ENCODE assay signal across 1 cellular context in the genomic region with DNA sequence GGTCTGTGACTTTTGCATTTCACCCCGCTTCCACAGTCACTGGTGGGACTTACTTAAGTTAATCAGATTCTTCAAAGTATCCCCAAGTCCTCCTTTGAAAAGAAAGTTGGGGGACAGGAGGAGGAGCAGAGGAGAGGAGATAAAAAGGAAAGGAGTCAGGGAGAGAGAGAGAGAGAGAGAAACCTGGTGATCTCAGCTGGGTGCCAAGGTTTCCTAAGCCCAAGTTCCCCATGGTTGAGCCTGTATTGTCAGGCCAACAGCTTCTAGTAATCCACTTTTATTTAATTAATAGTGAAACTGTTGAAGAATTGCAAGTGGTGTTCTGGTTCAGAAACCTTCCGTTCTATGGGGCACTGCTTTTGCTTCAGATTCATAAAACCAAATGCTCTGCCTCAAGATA.
TF ChIP-seq lines count a peak whose summit lies in the region.

No MANE protein-coding gene starts in this region.

TF ChIP-seq in GM23338, 12 proteins besides CTCF, POLR2A, EP300 and RAD21 (continued from another document):
- TF ChIP-seq, protein P1, sequence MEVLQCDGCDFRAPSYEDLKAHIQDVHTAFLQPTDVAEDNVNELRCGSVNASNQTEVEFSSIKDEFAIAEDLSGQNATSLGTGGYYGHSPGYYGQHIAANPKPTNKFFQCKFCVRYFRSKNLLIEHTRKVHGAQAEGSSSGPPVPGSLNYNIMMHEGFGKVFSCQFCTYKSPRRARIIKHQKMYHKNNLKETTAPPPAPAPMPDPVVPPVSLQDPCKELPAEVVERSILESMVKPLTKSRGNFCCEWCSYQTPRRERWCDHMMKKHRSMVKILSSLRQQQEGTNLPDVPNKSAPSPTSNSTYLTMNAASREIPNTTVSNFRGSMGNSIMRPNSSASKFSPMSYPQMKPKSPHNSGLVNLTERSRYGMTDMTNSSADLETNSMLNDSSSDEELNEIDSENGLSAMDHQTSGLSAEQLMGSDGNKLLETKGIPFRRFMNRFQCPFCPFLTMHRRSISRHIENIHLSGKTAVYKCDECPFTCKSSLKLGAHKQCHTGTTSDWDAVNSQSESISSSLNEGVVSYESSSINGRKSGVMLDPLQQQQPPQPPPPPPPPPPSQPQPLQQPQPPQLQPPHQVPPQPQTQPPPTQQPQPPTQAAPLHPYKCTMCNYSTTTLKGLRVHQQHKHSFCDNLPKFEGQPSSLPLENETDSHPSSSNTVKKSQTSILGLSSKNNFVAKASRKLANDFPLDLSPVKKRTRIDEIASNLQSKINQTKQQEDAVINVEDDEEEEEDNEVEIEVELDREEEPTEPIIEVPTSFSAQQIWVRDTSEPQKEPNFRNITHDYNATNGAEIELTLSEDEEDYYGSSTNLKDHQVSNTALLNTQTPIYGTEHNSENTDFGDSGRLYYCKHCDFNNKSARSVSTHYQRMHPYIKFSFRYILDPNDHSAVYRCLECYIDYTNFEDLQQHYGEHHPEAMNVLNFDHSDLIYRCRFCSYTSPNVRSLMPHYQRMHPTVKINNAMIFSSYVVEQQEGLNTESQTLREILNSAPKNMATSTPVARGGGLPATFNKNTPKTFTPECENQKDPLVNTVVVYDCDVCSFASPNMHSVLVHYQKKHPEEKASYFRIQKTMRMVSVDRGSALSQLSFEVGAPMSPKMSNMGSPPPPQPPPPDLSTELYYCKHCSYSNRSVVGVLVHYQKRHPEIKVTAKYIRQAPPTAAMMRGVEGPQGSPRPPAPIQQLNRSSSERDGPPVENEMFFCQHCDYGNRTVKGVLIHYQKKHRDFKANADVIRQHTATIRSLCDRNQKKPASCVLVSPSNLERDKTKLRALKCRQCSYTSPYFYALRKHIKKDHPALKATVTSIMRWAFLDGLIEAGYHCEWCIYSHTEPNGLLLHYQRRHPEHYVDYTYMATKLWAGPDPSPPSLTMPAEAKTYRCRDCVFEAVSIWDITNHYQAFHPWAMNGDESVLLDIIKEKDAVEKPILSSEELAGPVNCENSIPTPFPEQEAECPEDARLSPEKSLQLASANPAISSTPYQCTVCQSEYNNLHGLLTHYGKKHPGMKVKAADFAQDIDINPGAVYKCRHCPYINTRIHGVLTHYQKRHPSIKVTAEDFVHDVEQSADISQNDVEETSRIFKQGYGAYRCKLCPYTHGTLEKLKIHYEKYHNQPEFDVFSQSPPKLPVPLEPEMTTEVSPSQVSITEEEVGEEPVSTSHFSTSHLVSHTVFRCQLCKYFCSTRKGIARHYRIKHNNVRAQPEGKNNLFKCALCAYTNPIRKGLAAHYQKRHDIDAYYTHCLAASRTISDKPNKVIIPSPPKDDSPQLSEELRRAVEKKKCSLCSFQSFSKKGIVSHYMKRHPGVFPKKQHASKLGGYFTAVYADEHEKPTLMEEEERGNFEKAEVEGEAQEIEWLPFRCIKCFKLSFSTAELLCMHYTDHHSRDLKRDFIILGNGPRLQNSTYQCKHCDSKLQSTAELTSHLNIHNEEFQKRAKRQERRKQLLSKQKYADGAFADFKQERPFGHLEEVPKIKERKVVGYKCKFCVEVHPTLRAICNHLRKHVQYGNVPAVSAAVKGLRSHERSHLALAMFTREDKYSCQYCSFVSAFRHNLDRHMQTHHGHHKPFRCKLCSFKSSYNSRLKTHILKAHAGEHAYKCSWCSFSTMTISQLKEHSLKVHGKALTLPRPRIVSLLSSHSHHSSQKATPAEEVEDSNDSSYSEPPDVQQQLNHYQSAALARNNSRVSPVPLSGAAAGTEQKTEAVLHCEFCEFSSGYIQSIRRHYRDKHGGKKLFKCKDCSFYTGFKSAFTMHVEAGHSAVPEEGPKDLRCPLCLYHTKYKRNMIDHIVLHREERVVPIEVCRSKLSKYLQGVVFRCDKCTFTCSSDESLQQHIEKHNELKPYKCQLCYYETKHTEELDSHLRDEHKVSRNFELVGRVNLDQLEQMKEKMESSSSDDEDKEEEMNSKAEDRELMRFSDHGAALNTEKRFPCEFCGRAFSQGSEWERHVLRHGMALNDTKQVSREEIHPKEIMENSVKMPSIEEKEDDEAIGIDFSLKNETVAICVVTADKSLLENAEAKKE (CRISPR knock-in tag; IDR thresholded peaks at IDR 0.05), result no peak
- TF ChIP-seq, protein P2, sequence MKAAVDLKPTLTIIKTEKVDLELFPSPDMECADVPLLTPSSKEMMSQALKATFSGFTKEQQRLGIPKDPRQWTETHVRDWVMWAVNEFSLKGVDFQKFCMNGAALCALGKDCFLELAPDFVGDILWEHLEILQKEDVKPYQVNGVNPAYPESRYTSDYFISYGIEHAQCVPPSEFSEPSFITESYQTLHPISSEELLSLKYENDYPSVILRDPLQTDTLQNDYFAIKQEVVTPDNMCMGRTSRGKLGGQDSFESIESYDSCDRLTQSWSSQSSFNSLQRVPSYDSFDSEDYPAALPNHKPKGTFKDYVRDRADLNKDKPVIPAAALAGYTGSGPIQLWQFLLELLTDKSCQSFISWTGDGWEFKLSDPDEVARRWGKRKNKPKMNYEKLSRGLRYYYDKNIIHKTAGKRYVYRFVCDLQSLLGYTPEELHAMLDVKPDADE (IDR thresholded peaks at IDR 0.05), result no peak
- TF ChIP-seq EZH2phosphoT487 (IDR thresholded peaks at IDR 0.05; ENCODE audit: unreplicated experiment), result no peak
- no peak for TF ChIP-seq POLR2AphosphoS5 (IDR thresholded peaks at IDR 0.05; ENCODE audit: low read depth)
- no peak for TF ChIP-seq EZH2 (IDR thresholded peaks at IDR 0.05; ENCODE audit: low read depth, unreplicated experiment)
- TF ChIP-seq STAT1 (IDR thresholded peaks at IDR 0.05; ENCODE audit: unreplicated experiment), result no peak
- no peak for TF ChIP-seq CREB1 (CRISPR knock-in tag; IDR thresholded peaks at IDR 0.05; ENCODE audit: low read depth)
